ENCODE assay signal across 1 cellular context in genomic region chr17:5419959-5420653, GRCh38.
TF ChIP-seq lines count a peak whose summit lies in the region.

TSS of gene RPAIN (plus strand) at chr17:5420182. CDS start at chr17:5420211, 29 bp downstream.

TF ChIP-seq in HepG2, 621 proteins besides CTCF, POLR2A, EP300 and RAD21 (continued from another document and continues in another):
- TF ChIP-seq ZBTB2 (CRISPR knock-in tag; IDR thresholded peaks at IDR 0.05; ENCODE audit: low read depth) = no peak
- TF ChIP-seq SPEN (CRISPR knock-in tag; IDR thresholded peaks at IDR 0.05; ENCODE audit: low read depth) = peak; percentile 63
- TF ChIP-seq RXRA (CRISPR knock-in tag; IDR thresholded peaks at IDR 0.05) = no peak
- TF ChIP-seq FOXA1 (IDR thresholded peaks at IDR 0.05) = no peak
- TF ChIP-seq FOXA1 (CRISPR knock-in tag; IDR thresholded peaks at IDR 0.05) = 0 out of 2 replicates have a peak, but pooled peaks have one; percentile 16
- peak; percentile 100 for TF ChIP-seq THAP7 (CRISPR knock-in tag; IDR thresholded peaks at IDR 0.05)
- TF ChIP-seq ZNF788 (CRISPR knock-in tag; IDR thresholded peaks at IDR 0.05; ENCODE audit: borderline replicate concordance) = peak; percentile 75; the same call in 1 of the 2 replicates
- TF ChIP-seq CC2D1A (CRISPR knock-in tag; IDR thresholded peaks at IDR 0.05) = peak; percentile 35; the same call in 1 of the 2 replicates
- 0 out of 2 replicates have a peak, but pooled peaks have one; percentile 41 for TF ChIP-seq DZIP1 (CRISPR knock-in tag; IDR thresholded peaks at IDR 0.05)
- peak; percentile 65; the same call in 1 of the 2 replicates for TF ChIP-seq CCDC6 (CRISPR knock-in tag; IDR thresholded peaks at IDR 0.05)
- no peak for TF ChIP-seq NR2F6 (IDR thresholded peaks at IDR 0.05)
- TF ChIP-seq NR2F6 (CRISPR knock-in tag; IDR thresholded peaks at IDR 0.05) = 0 out of 2 replicates have a peak, but pooled peaks have one; percentile 12
- TF ChIP-seq YEATS2 (CRISPR knock-in tag; IDR thresholded peaks at IDR 0.05; ENCODE audit: borderline replicate concordance) = peak; percentile 82
- peak; percentile 98 for TF ChIP-seq MNT (IDR thresholded peaks at IDR 0.05)
- 0 out of 2 replicates have a peak, but pooled peaks have one; percentile 14 for TF ChIP-seq U2AF2 (IDR thresholded peaks at IDR 0.05; ENCODE audit: low read depth, low read length)
- TF ChIP-seq RFXAP (CRISPR knock-in tag; IDR thresholded peaks at IDR 0.05; ENCODE audit: borderline replicate concordance) = no peak
- TF ChIP-seq ZNF780A (CRISPR knock-in tag; IDR thresholded peaks at IDR 0.05) = no peak
- TF ChIP-seq PCBP1 (IDR thresholded peaks at IDR 0.05; ENCODE audit: borderline replicate concordance, low read depth, low read length) = 0 out of 2 replicates have a peak, but pooled peaks have one; percentile 57
- TF ChIP-seq HNF1B (CRISPR knock-in tag; IDR thresholded peaks at IDR 0.05) = peak; percentile 71
- TF ChIP-seq HMG20B (CRISPR knock-in tag; conservative IDR thresholded peaks at IDR 0.05) = 0 out of 2 replicates have a peak, but pooled peaks have one; percentile 18
- no peak for TF ChIP-seq ZNF740 (CRISPR knock-in tag; IDR thresholded peaks at IDR 0.05)
- TF ChIP-seq USF2 (IDR thresholded peaks at IDR 0.05; ENCODE audit: low read depth, low read length) = no peak
- TF ChIP-seq USF2 (CRISPR knock-in tag; IDR thresholded peaks at IDR 0.05; ENCODE audit: borderline replicate concordance) = peak; percentile 12; the same call in 1 of the 2 replicates
- TF ChIP-seq KMT2B (CRISPR knock-in tag; IDR thresholded peaks at IDR 0.05) = peak; percentile 85; the same call in 1 of the 2 replicates
- peak; percentile 96 for TF ChIP-seq DMAP1 (CRISPR knock-in tag; IDR thresholded peaks at IDR 0.05)
- TF ChIP-seq ZNF331 (CRISPR knock-in tag; IDR thresholded peaks at IDR 0.05) = 0 out of 2 replicates have a peak, but pooled peaks have one; percentile 10
- TF ChIP-seq IRF1 (CRISPR knock-in tag; IDR thresholded peaks at IDR 0.05; ENCODE audit: low read depth) = no peak
- 0 out of 2 replicates have a peak, but pooled peaks have one; percentile 69 for TF ChIP-seq MZF1 (CRISPR knock-in tag; IDR thresholded peaks at IDR 0.05; ENCODE audit: borderline replicate concordance)
- no peak; the same call in 1 of the 2 replicates for TF ChIP-seq ZNF274 (CRISPR knock-in tag; IDR thresholded peaks at IDR 0.05)
- peak; percentile 68 for TF ChIP-seq PHF20 (CRISPR knock-in tag; IDR thresholded peaks at IDR 0.05)
- no peak for TF ChIP-seq KLF12 (CRISPR knock-in tag; IDR thresholded peaks at IDR 0.05; ENCODE audit: borderline replicate concordance)
- no peak for TF ChIP-seq ZBTB40 (IDR thresholded peaks at IDR 0.05)
- TF ChIP-seq ZBTB40 (CRISPR knock-in tag; IDR thresholded peaks at IDR 0.05) = 0 out of 2 replicates have a peak, but pooled peaks have one; percentile 30
- no peak for TF ChIP-seq ZNF549 (CRISPR knock-in tag; IDR thresholded peaks at IDR 0.05)
- TF ChIP-seq RFX3 (CRISPR knock-in tag; IDR thresholded peaks at IDR 0.05) = no peak
- TF ChIP-seq ZNF292 (CRISPR knock-in tag; IDR thresholded peaks at IDR 0.05; ENCODE audit: borderline replicate concordance, low read depth) = 0 out of 2 replicates have a peak, but pooled peaks have one; percentile 20
